8 cellular contexts compared by ENCODE assay signal in the genomic region with DNA sequence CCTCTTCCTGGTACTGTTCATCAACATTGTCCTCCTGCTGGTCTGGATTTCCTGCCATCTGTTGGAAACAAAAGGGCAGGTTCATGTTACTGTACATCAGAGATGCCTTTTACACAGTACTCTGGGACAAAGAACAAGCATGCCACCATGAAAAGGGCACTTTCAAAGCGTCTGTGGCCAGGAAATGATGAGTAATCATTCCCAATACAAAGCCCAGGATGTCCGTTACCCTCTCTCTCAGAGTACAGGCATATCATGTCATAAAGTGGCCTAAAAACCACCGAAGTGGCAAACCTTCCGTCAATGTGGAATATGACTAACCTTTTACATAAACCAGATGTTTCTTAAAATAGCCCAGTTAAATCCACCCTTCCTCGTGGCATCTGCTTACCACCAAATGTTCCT.
DNase-seq lines count a peak whose midpoint lies in the region; ATAC-seq and TF ChIP-seq lines count a peak whose summit lies in the region.

No MANE protein-coding gene starts in this region.

- TF ChIP-seq CTCF in astrocyte of the spinal cord (IDR thresholded peaks at IDR 0.05; ENCODE audit: low read depth, low read length), result no peak
- no peak for TF ChIP-seq CTCF in natural killer cell (IDR thresholded peaks at IDR 0.05)
- TF ChIP-seq CTCF in vagina (IDR thresholded peaks at IDR 0.05), result no peak

- peaks cover 19% of the 10 kb centered on the region for H3K36me3 Mint-ChIP-seq in natural killer cell

- no peak overlapping the region for H3K27ac ChIP-seq in vagina

- H3K9me3 ChIP-seq in vagina, result no peaks in the 10 kb centered on the region

- peak; percentile 65 for ATAC-seq in GM21447 (IDR thresholded peaks at IDR 0.05; ENCODE audit: unreplicated experiment)
- ATAC-seq in natural killer cell, result peak; percentile 43 to 77 (median 45)
- no peak for ATAC-seq in HG02885 (IDR thresholded peaks at IDR 0.05; ENCODE audit: poor library complexity, unreplicated experiment)

- H3K4me1 ChIP-seq in vagina, result no peaks in the 10 kb centered on the region

- H3K4me3 Mint-ChIP-seq in natural killer cell, result peak overlapping the region; percentile 10

- intact Hi-C loops in natural killer cell (cut with micrococcal nuclease), result no loop called here
- intact Hi-C loops in vagina (cut with DNase I), result no loop called here

- H3K36me3 ChIP-seq in vagina, result peaks cover 0 to 62% of the 10 kb centered on the region in 2 donors

- H3K4me3 ChIP-seq in astrocyte of the spinal cord (ENCODE audit: low read depth, low read length) (no peak overlapping the region), vagina (no peak overlapping the region)

- H3K27me3 Mint-ChIP-seq in natural killer cell (ENCODE audit: low read depth in 2 of 2), result no peaks in the 10 kb centered on the region

- DNase-seq in A172 (ENCODE audit: low spot score) (peak; percentile 93), NCI-H2171 (lab: John Stamatoyannopoulos, UW) (peak; percentile 54), astrocyte of the spinal cord (ENCODE audit: low read depth, low spot score) (peak; percentile 95), natural killer cell (no peak), NCI-H1436 treated with DMSO at 0.1 percent for 48 hours (lab: John Stamatoyannopoulos, UW) (no peak), vagina (ENCODE audit: extremely low spot score in 2 of 2) (no peak)

- H3K27me3 ChIP-seq in vagina, result no peaks in the 10 kb centered on the region

- peak overlapping the region; percentile 39 to 56 for H3K27ac Mint-ChIP-seq in natural killer cell

- TF ChIP-seq POLR2A in vagina (IDR thresholded peaks at IDR 0.05), result no peak

- no peaks in the 10 kb centered on the region for H3K9me3 Mint-ChIP-seq in natural killer cell

- H3K4me1 Mint-ChIP-seq in natural killer cell, result peaks cover 17 to 25% of the 10 kb centered on the region in 2 donors

- in situ Hi-C loops in astrocyte of the spinal cord (cut with HindIII; ENCODE audit: low sequenced_read_pairs), result no loop called here

Comparison
In these comparisons a context has a peak if more than half of its experiments do, and no peak if none do; other contexts are left out.
1. DNase-seq: peak in A172 (single experiment), NCI-H2171 (single experiment) and astrocyte of the spinal cord (single experiment); none in natural killer cell (single experiment), NCI-H1436 treated with DMSO at 0.1 percent for 48 hours (single experiment) and vagina (0 of 2).